8 cellular contexts compared by ENCODE assay signal in genomic region chr9:89278997-89279739, GRCh38. TPM values are rescaled to one million over a fixed set of nuclear protein-coding genes. Genes with fewer than 3 reads are reported as not detected.
DNase-seq lines count a peak whose midpoint lies in the region; ATAC-seq, FAIRE-seq and TF ChIP-seq lines count a peak whose summit lies in the region.

No MANE protein-coding gene starts in this region.

- no peaks in the 10 kb centered on the region for H3K27me3 ChIP-seq in uterus

- intact Hi-C loops in left colon (cut with DNase I, micrococcal nuclease) (no loop called here), uterus (cut with DNase I; ENCODE audit: low total_unique reads) (no loop called here)

- peaks cover 0 to 6% of the 10 kb centered on the region in 2 donors for H3K4me1 ChIP-seq in uterus

- H3K4me1 Mint-ChIP-seq in brain, result no peaks in the 10 kb centered on the region

- no peak overlapping the region for H3K4me3 ChIP-seq in uterus

- no peak overlapping the region for H3K4me3 Mint-ChIP-seq in brain

- TF ChIP-seq POLR2A in uterus (IDR thresholded peaks at IDR 0.05), result no peak

- no peaks in the 10 kb centered on the region for H3K27me3 Mint-ChIP-seq in brain

- FAIRE-seq in GM19239 (lab: Jason Lieb, UNC), result peak; percentile 85

- no peak overlapping the region for H3K27ac Mint-ChIP-seq in brain

- peaks cover 0 to 2% of the 10 kb centered on the region in 2 donors for H3K9me3 ChIP-seq in uterus

- H3K36me3 ChIP-seq in uterus, result no peaks in the 10 kb centered on the region

- peak; percentile 74 to 86 for TF ChIP-seq CTCF in brain (conservative IDR thresholded peaks at IDR 0.05)
- peak; percentile 56 to 71 (median 62) for TF ChIP-seq CTCF in uterus (IDR thresholded peaks at IDR 0.05)

- H3K9me3 Mint-ChIP-seq in brain, result peaks cover 17 to 31% (median 23%) of the 10 kb centered on the region in 5 experiments

- DNase-seq in COLO668 (lab: John Stamatoyannopoulos, UW; ENCODE audit: unreplicated experiment) (peak; percentile 20), GM19239 (ENCODE audit: insufficient read length, low spot score) (peak; percentile 42), NCI-H2171 (lab: John Stamatoyannopoulos, UW) (peak; percentile 32), left colon (no peak), uterus (peak in 1 of 2 donors; percentile 23)

- no peak overlapping the region for H3K27ac ChIP-seq in uterus

- H3K36me3 Mint-ChIP-seq in brain, result peaks cover 27% of the 10 kb centered on the region

- peak; percentile 66 for ATAC-seq in left colon
- no peak for ATAC-seq in HG03571 (IDR thresholded peaks at IDR 0.05; ENCODE audit: unreplicated experiment)
- ATAC-seq in HG02884 (IDR thresholded peaks at IDR 0.05; ENCODE audit: unreplicated experiment), result no peak

RNA-seq across cellular contexts. Expression of gene CKS2, which starts 31.8 kb away (rescaled TPM):
- polyA plus RNA-seq in brain (ENCODE audit: insufficient read depth, low read depth, low replicate concordance), result 220 TPM
- total RNA-seq in left colon (10 to 100 TPM; 14.9 to 21.2 TPM), uterus (10 to 100 TPM in 3 of 4 donors, 1 to 10 TPM in 1; 4.2 to 57.0 (median 19.1) TPM)

RNA-seq across cellular contexts. Expression of gene SECISBP2, which starts 39.1 kb away (rescaled TPM):
- polyA plus RNA-seq in brain (ENCODE audit: insufficient read depth, low read depth, low replicate concordance), result 39.1 TPM
- total RNA-seq in left colon (10 to 100 TPM; 49.4 to 54.3 TPM), uterus (10 to 100 TPM; 41.8 to 76.0 (median 59.8) TPM)

Comparison
In these comparisons a context has a peak if more than half of its experiments do, and no peak if none do; other contexts are left out.
1. DNase-seq: peak in COLO668 (single experiment), GM19239 (single experiment) and NCI-H2171 (single experiment); none in left colon (0 of 2).